ENCODE assay signal across 27 cellular contexts in the genomic region with DNA sequence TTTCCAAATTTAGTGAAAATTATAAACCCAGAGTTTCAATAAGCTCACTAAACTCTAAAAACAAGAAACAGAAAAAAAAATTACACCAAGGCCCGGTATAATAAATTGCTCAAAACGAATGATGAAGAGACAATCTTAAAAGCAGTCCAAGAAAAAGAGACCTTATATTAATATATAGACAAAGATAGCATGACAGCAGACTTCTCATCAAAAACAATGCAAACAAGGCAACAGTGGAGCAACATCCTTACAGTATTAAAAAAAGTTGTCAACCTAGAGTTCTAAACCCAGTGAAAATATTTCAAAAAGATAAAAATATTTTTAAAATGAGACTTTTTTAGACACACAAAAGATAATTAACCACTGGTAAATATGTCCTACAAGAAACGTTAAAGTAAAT. TPM values are rescaled to one million over a fixed set of nuclear protein-coding genes. Genes with fewer than 3 reads are reported as not detected.
DNase-seq lines count a peak whose midpoint lies in the region; ATAC-seq, FAIRE-seq and TF ChIP-seq lines count a peak whose summit lies in the region.
"Had no signal": no experiment of that assay in that cellular context is flagged by ENCODE, and none has a peak within 500 bp of the region (broad histone marks: within the 10 kb centered on the region; RNA-seq: fewer than 3 reads in every experiment).

No MANE protein-coding gene starts in this region.

- no peak for FAIRE-seq in HepG2 (lab: Jason Lieb, UNC)
- peak; percentile 94 for FAIRE-seq in TTC549 (lab: Jason Lieb, UNC)
- FAIRE-seq: endometrium, frontal cortex had no signal

- no peaks in the 10 kb centered on the region for H3K79me2 ChIP-seq in HepG2 (ENCODE audit: insufficient read depth, low read length)

- CTCF ChIA-PET in HepG2 (lab: Yijun Ruan, JAX; ENCODE audit: low intra/inter-chr PET ratio, low total read pairs): no interaction called here

- H3K4me3 ChIP-seq in HepG2 (replicated peaks in 1 of 3; ENCODE audit: insufficient read depth in 1 of 3, low read depth in 2 of 3, low read length in 3 of 3) (no peak overlapping the region), right lobe of liver (no peak overlapping the region), choroid plexus epithelial cell (ENCODE audit: low read depth, low read length) (no peak overlapping the region), aorta (ENCODE audit: low read length in 2 of 2) (no peak overlapping the region)
- H3K4me3 ChIP-seq: body of pancreas, esophagus squamous epithelium, HAP-1, right atrium auricular region, smooth muscle cell, thoracic aorta had no signal

- TF ChIP-seq CTCF in HepG2 (CRISPR knock-in tag; IDR thresholded peaks at IDR 0.05) (no peak), right lobe of liver (IDR thresholded peaks at IDR 0.05) (no peak), choroid plexus epithelial cell (conservative IDR thresholded peaks at IDR 0.05; ENCODE audit: low read depth, low read length) (no peak)

- no peak overlapping the region for H3K9ac ChIP-seq in HepG2 (ENCODE audit: insufficient read depth, low read depth, low read length)

- H2AFZ ChIP-seq in HepG2 (ENCODE audit: low read length): no peak overlapping the region

- POLR2A ChIA-PET in HepG2 (lab: Yijun Ruan, JAX): no interaction called here

- no peaks in the 10 kb centered on the region for H4K20me1 ChIP-seq in HepG2 (ENCODE audit: insufficient read depth, low read length)

- WGBS in HepG2 (ENCODE audit: low lambda C conversion rate): 45% methylated on average over 3 of the region's 3 CpGs
- 95% methylated on average over 3 of the region's 3 CpGs for WGBS in right lobe of liver (ENCODE audit: insufficient coverage, low coverage, low lambda C conversion rate, missing lambda C conversion rate)
- 96 to 98% methylated on average over 3 of the region's 3 CpGs for WGBS in aorta, 2 donors

- TF ChIP-seq POLR2A in HepG2 (IDR thresholded peaks at IDR 0.05; ENCODE audit: insufficient read depth in 1 of 2, low read depth in 2 of 2, low read length in 2 of 2) (no peak), right lobe of liver (IDR thresholded peaks at IDR 0.05) (no peak)

- no peak overlapping the region for H3K4me2 ChIP-seq in HepG2 (ENCODE audit: low read depth, low read length)
- H3K4me2 ChIP-seq: smooth muscle cell had no signal

- DNase-seq in HepG2 (ENCODE audit: low spot score) (no peak), right lobe of liver (no peak), choroid plexus epithelial cell (ENCODE audit: low read depth) (peak; percentile 13), aorta (no peak), NCI-H2227 (lab: John Stamatoyannopoulos, UW; ENCODE audit: unreplicated experiment) (no peak)
- DNase-seq in stimulated activated naive CD4-positive, alpha-beta T cell (lab: John Stamatoyannopoulos, UW): no peak
- DNase-seq: activated CD4-positive, alpha-beta T cell treated with anti-CD3 and anti-CD28 coated beads, Interleukin-2, amount 50 U/mL, for 4 hours; activated T-cell treated with anti-CD3 and anti-CD28 coated beads, Interleukin-2, amount 50 U/mL, for 48 hours; body of pancreas; CD8-positive, alpha-beta memory T cell; cerebellar nuclear complex; DMS 273 treated with DMSO at 0.1 percent for 48 hours; esophagus squamous epithelium; NCI-H1105 treated with DMSO at 0.1 percent for 48 hours; NCI-H2029; NCI-H226; NCI-H69; SHP77; stimulated activated naive CD8-positive, alpha-beta T cell treated with anti-CD3 and anti-CD28 coated beads, Interleukin-15, Interleukin-2, amounts not matched to agents 100 U/mL and 50 U/mL, for 24 hours had no signal

- H3K36me3 ChIP-seq in HepG2 (replicated peaks in 1 of 2; ENCODE audit: control insufficient read depth in 1 of 2, insufficient read depth in 2 of 2, low read length in 2 of 2): no peaks in the 10 kb centered on the region
- H3K36me3 ChIP-seq in right lobe of liver: peaks cover 0 to 2% (median 0%) of the 10 kb centered on the region in 4 donors
- H3K36me3 ChIP-seq in aorta (ENCODE audit: control insufficient read depth in 1 of 2, insufficient read depth in 2 of 2, low read length in 1 of 2): peaks cover 0 to 1% of the 10 kb centered on the region in 2 donors
- H3K36me3 ChIP-seq: HAP-1, right atrium auricular region, thoracic aorta had no signal

- TF ChIP-seq EP300 in HepG2 (IDR thresholded peaks at IDR 0.05; ENCODE audit: low read depth in 2 of 2, low read length in 2 of 2): no peak
- TF ChIP-seq EP300 in HepG2 (CRISPR knock-in tag; IDR thresholded peaks at IDR 0.05; ENCODE audit: borderline replicate concordance): no peak

- intact Hi-C loops in HepG2 (cut with micrococcal nuclease; ENCODE audit: unreplicated experiment): no loop called here
- intact Hi-C loops in right lobe of liver (cut with DNase I): no loop called here
- intact Hi-C loops in aorta (cut with DNase I): no loop called here

- BruUV-seq in HepG2 (replicated peaks; lab: Mats Ljungman, UMichigan): no TSS peak

- no peaks in the 10 kb centered on the region for H3K27me3 ChIP-seq in HepG2 (ENCODE audit: control insufficient read depth in 1 of 2, insufficient read depth in 2 of 2, low read length in 2 of 2)
- H3K27me3 ChIP-seq in right lobe of liver: no peaks in the 10 kb centered on the region
- no peaks in the 10 kb centered on the region for H3K27me3 ChIP-seq in aorta (ENCODE audit: control insufficient read depth in 1 of 2, insufficient read depth in 2 of 2, low read length in 1 of 2)
- H3K27me3 ChIP-seq: body of pancreas, esophagus squamous epithelium, right atrium auricular region had no signal

- H3K4me1 ChIP-seq in HepG2 (ENCODE audit: insufficient read depth, low read length): no peaks in the 10 kb centered on the region
- H3K4me1 ChIP-seq in right lobe of liver: no peaks in the 10 kb centered on the region
- no peaks in the 10 kb centered on the region for H3K4me1 ChIP-seq in aorta (ENCODE audit: control insufficient read depth in 1 of 2, insufficient read depth in 2 of 2, low read length in 2 of 2)
- H3K4me1 ChIP-seq: body of pancreas, esophagus squamous epithelium, HAP-1, right atrium auricular region had no signal

- in situ Hi-C loops in HepG2 (cut with HindIII; ENCODE audit: extremely low pct_ligation_motif_present, low pct_unique_long_range_greater_than_20kb): no loop called here

- H3K27ac ChIP-seq in HepG2 (ENCODE audit: extremely low read length, insufficient read depth, low read length) (no peak overlapping the region), right lobe of liver (no peak overlapping the region), aorta (ENCODE audit: low read depth in 1 of 2, low read length in 2 of 2) (no peak overlapping the region)
- H3K27ac ChIP-seq: body of pancreas, esophagus squamous epithelium, right atrium auricular region, thoracic aorta had no signal

- ATAC-seq in HepG2 (no peak), right lobe of liver (no peak), aorta (ENCODE audit: low FRiP score) (no peak)
- ATAC-seq: body of pancreas; Panc1; stimulated activated naive CD8-positive, alpha-beta T cell treated with anti-CD3 and anti-CD28 coated beads, Interleukin-15, Interleukin-2, amounts not matched to agents 100 U/mL and 50 U/mL, for 24 hours had no signal

- no peak for TF ChIP-seq RAD21 in HepG2 (CRISPR knock-in tag; IDR thresholded peaks at IDR 0.05)

- H3K9me3 ChIP-seq in HepG2 (ENCODE audit: low read length) (peaks cover 8% of the 10 kb centered on the region), right lobe of liver (no peaks in the 10 kb centered on the region), aorta (ENCODE audit: control insufficient read depth, low read length) (no peaks in the 10 kb centered on the region)
- H3K9me3 ChIP-seq: body of pancreas had no signal

TF ChIP-seq in HepG2, 621 proteins besides CTCF, POLR2A, EP300 and RAD21:
- TF ChIP-seq POGK (CRISPR knock-in tag; conservative IDR thresholded peaks at IDR 0.05) (no peak), ZNF317 (CRISPR knock-in tag; IDR thresholded peaks at IDR 0.05) (peak; percentile 98)

RNA-seq across cellular contexts. Expression of gene KIFAP3, which starts 46.7 kb away (rescaled TPM):
- 10.0 and 13.1 TPM in 2 replicates for total RNA-seq in HepG2 (2016; rRNA removed; fragmentation: Illumina TruSeq; extraction: Trizol)
- 5.7 and 6.3 TPM in 2 replicates for total RNA-seq in HepG2 (2016; cell fraction: cytosol; rRNA removed; fragmentation: Illumina TruSeq; extraction: Trizol; ENCODE audit: low read depth)
- total RNA-seq in HepG2 (2016; cell fraction: insoluble cytoplasmic fraction; rRNA removed; fragmentation: Illumina TruSeq; extraction: Trizol): 10.0 and 12.5 TPM in 2 replicates
- total RNA-seq in HepG2 (2016; cell fraction: membrane; rRNA removed; fragmentation: Illumina TruSeq; extraction: Trizol): 4.5 and 5.4 TPM in 2 replicates
- total RNA-seq in HepG2 (2016; cell fraction: nucleus; rRNA removed; fragmentation: Illumina TruSeq; extraction: Trizol): 9.2 and 9.6 TPM in 2 replicates
- polyA plus RNA-seq in HepG2 (2011; rRNA removed): 3.2 and 3.4 TPM in 2 replicates
- polyA plus RNA-seq in HepG2 (2011; cell fraction: cytosol; rRNA removed): 1.6 and 2.8 TPM in 2 replicates
- polyA plus RNA-seq in HepG2 (2011; cell fraction: nucleus; rRNA removed): 1.2 and 1.6 TPM in 2 replicates
- 5.4 and 6.5 TPM in 2 replicates for polyA plus RNA-seq in HepG2 (2012)
- 0.51 and 0.55 TPM in 2 replicates for polyA plus RNA-seq in HepG2 (2016; cell fraction: cytosol; fragmentation: Illumina TruSeq; extraction: Trizol; ENCODE audit: low read depth)
- polyA plus RNA-seq in HepG2 (2016; cell fraction: insoluble cytoplasmic fraction; fragmentation: Illumina TruSeq; extraction: Trizol; ENCODE audit: low read depth): 10.5 TPM in 2 replicates
- polyA plus RNA-seq in HepG2 (2016; cell fraction: membrane; fragmentation: Illumina TruSeq; extraction: Trizol; ENCODE audit: low read depth): 0.88 and 0.90 TPM in 2 replicates
- 5.5 and 5.6 TPM in 2 replicates for polyA plus RNA-seq in HepG2 (2016; cell fraction: nucleus; fragmentation: Illumina TruSeq; extraction: Trizol; ENCODE audit: insufficient read depth, low read depth)
- 2.2 and 2.7 TPM in 2 replicates for polyA minus RNA-seq in HepG2 (2011; rRNA and poly(A)+ RNA removed; ENCODE audit: low replicate concordance)
- 3.5 and 5.5 TPM in 2 replicates for polyA minus RNA-seq in HepG2 (2011; cell fraction: cytosol; rRNA and poly(A)+ RNA removed)
- polyA minus RNA-seq in HepG2 (2011; cell fraction: nucleus; rRNA and poly(A)+ RNA removed): 11.1 and 12.7 TPM in 2 replicates
- total RNA-seq in right lobe of liver: 1 to 10 TPM; 5.9 to 9.2 (median 8.0) TPM
- total RNA-seq in aorta: 10 to 100 TPM; 36.0 to 38.7 TPM
- 10 to 100 TPM in 1 of 2 donors, 1 to 10 TPM in 1; 7.6 to 14.7 TPM for polyA plus RNA-seq in aorta
